In the genomic region with DNA sequence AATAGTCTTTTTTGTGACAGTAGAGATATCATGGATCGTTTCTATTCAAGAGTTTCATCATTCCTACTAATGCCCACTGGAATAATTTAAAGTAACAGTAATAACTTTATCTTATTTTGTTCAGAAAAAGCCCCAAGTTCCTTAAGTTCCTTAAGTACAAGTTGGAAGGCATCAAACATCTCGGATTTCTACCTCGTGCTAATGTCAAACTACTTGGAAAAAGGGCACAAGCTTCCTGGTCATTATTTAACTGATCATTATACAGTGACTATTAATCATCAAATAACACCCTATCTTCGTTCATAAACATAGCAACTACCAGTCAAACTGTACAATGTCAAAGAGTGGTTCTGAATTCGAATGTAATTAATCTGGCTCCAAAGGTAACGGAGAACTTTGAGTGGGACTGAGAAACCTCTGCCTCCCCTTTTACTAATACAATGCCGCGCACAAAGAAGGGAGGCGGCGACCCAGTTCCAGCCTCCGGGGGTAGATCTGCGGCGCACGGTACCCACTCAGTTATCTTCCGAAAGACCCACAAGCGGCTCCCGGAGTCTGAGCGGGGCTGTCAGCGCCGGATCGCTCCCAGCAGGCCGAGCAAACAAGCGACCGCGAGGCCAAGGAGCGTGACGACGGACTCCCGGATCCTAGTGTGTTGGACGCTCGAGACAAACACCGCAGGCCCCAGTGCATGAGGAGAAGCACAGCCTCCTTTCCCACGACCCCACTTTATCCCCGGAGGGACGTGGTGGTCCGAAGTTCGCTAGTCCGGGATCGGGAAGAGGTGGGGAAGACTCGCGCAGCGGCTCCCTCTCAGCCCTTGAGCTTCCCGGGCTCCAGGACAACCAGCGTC, we compare ENCODE assay signal across 8 cellular contexts. TPM values are rescaled to one million over a fixed set of nuclear protein-coding genes. Genes with fewer than 3 reads are reported as not detected.
A peak's percentile ranks its signal among the peaks of the same experiment; 100 is the strongest.
DNase-seq lines count a peak whose midpoint lies in the region; ATAC-seq and TF ChIP-seq lines count a peak whose summit lies in the region.

No MANE protein-coding gene starts in this region.

- peaks cover 28% of the 10 kb centered on the region for H3K4me1 Mint-ChIP-seq in activated CD8-positive, alpha-beta T cell treated with anti-CD3 and anti-CD28 coated beads, Interleukin-2, amount 10 ng/mL, durations not matched to agents 7 days and 5 days (ENCODE audit: low read depth)
- H3K4me1 Mint-ChIP-seq in endothelial cell (ENCODE audit: unreplicated experiment) = peaks cover 21% of the 10 kb centered on the region

- ATAC-seq in HG02798 (IDR thresholded peaks at IDR 0.05; ENCODE audit: poor library complexity, unreplicated experiment) = peak; percentile 32
- ATAC-seq in activated CD8-positive, alpha-beta T cell treated with anti-CD3 and anti-CD28 coated beads, Interleukin-2, amount 10 ng/mL, durations not matched to agents 7 days and 5 days = peak; percentile 51

- no peak for TF ChIP-seq CTCF in endothelial cell (IDR thresholded peaks at IDR 0.05; ENCODE audit: unreplicated experiment)

- peaks cover 10% of the 10 kb centered on the region for H3K36me3 Mint-ChIP-seq in activated CD8-positive, alpha-beta T cell treated with anti-CD3 and anti-CD28 coated beads, Interleukin-2, amount 10 ng/mL, durations not matched to agents 7 days and 5 days (ENCODE audit: low read depth)
- no peaks in the 10 kb centered on the region for H3K36me3 Mint-ChIP-seq in endothelial cell (ENCODE audit: low read depth, unreplicated experiment)

- DNase-seq in DMS 273 (lab: John Stamatoyannopoulos, UW; ENCODE audit: unreplicated experiment) = peak; percentile 73
- DNase-seq in DMS 273 treated with DMSO at 0.1 percent for 48 hours (lab: John Stamatoyannopoulos, UW) = no peak
- DNase-seq in NCI-H2107 treated with DMSO at 0.1 percent for 48 hours (lab: John Stamatoyannopoulos, UW; ENCODE audit: unreplicated experiment) = peak; percentile 30
- DNase-seq in activated CD8-positive, alpha-beta T cell treated with anti-CD3 and anti-CD28 coated beads, Interleukin-2, amount 10 ng/mL, durations not matched to agents 7 days and 5 days = peak; percentile 51
- peak; percentile 66 for DNase-seq in endothelial cell (ENCODE audit: low spot score)
- peak; percentile 27 for DNase-seq in mucosa of gallbladder (ENCODE audit: low spot score)
- peak; percentile 23 for DNase-seq in stimulated activated CD8-positive, alpha-beta memory T cell treated with anti-CD3 and anti-CD28 coated beads, Interleukin-4, amount 100 ng/mL, for 24 hours (ENCODE audit: low read depth)

- no peaks in the 10 kb centered on the region for H3K27me3 Mint-ChIP-seq in activated CD8-positive, alpha-beta T cell treated with anti-CD3 and anti-CD28 coated beads, Interleukin-2, amount 10 ng/mL, durations not matched to agents 7 days and 5 days (ENCODE audit: low read depth)
- H3K27me3 Mint-ChIP-seq in endothelial cell (ENCODE audit: unreplicated experiment) = no peaks in the 10 kb centered on the region

- POLR2A ChIA-PET in activated CD8-positive, alpha-beta T cell treated with anti-CD3 and anti-CD28 coated beads, Interleukin-2, amount 10 ng/mL, durations not matched to agents 7 days and 5 days (lab: Charles Lee) = interaction anchor here (0.8 to 2.8 kb wide), 5 partner anchors 15 to 229 kb away, joined by 3 to 19 read pairs (median 4); a partner anchor contains a TSS

- no peaks in the 10 kb centered on the region for H3K9me3 Mint-ChIP-seq in activated CD8-positive, alpha-beta T cell treated with anti-CD3 and anti-CD28 coated beads, Interleukin-2, amount 10 ng/mL, durations not matched to agents 7 days and 5 days (ENCODE audit: insufficient read depth)
- no peaks in the 10 kb centered on the region for H3K9me3 Mint-ChIP-seq in endothelial cell (ENCODE audit: unreplicated experiment)

- H3K4me3 Mint-ChIP-seq in activated CD8-positive, alpha-beta T cell treated with anti-CD3 and anti-CD28 coated beads, Interleukin-2, amount 10 ng/mL, durations not matched to agents 7 days and 5 days = peak overlapping the region; percentile 97
- H3K4me3 Mint-ChIP-seq in endothelial cell (ENCODE audit: unreplicated experiment) = peak overlapping the region; percentile 99

- peak overlapping the region; percentile 93 for H3K27ac Mint-ChIP-seq in activated CD8-positive, alpha-beta T cell treated with anti-CD3 and anti-CD28 coated beads, Interleukin-2, amount 10 ng/mL, durations not matched to agents 7 days and 5 days
- peak overlapping the region; percentile 90 for H3K27ac Mint-ChIP-seq in endothelial cell (ENCODE audit: unreplicated experiment)

- CTCF ChIA-PET in activated CD8-positive, alpha-beta T cell treated with anti-CD3 and anti-CD28 coated beads, Interleukin-2, amount 10 ng/mL, durations not matched to agents 7 days and 5 days (lab: Charles Lee) = interaction anchor here (0.8 to 1.5 kb wide), 3 partner anchors 11 to 149 kb away, joined by 3 to 4 read pairs (median 4); a partner anchor contains a TSS

RNA-seq across cellular contexts. Expression of a gene that starts 0.7 kb away (rescaled TPM):
- 10 to 100 TPM; 14.2 to 16.3 TPM for total RNA-seq in activated CD8-positive, alpha-beta T cell treated with anti-CD3 and anti-CD28 coated beads, Interleukin-2, amount 10 ng/mL, durations not matched to agents 7 days and 5 days
- total RNA-seq in endothelial cell (ENCODE audit: unreplicated experiment) (20.7 TPM), mucosa of gallbladder (17.1 TPM)
